Comparison of ENCODE assay signal across 23 cellular contexts in genomic region chr2:44997948-44998347, GRCh38. TPM values are rescaled to one million over a fixed set of nuclear protein-coding genes. Genes with fewer than 3 reads are reported as not detected.
"Had no signal": no experiment of that assay in that cellular context is flagged by ENCODE, and none has a peak within 500 bp of the region (broad histone marks: within the 10 kb centered on the region; RNA-seq: fewer than 3 reads in every experiment).

No MANE protein-coding gene starts in this region.

- H3K27me3 ChIP-seq: vagina had no signal

- H3K27ac ChIP-seq: adrenal gland, body of pancreas, epithelial cell of prostate, spleen, tibial nerve, vagina had no signal

- ATAC-seq: body of pancreas; effector memory CD8-positive, alpha-beta T cell; left lobe of liver; mucosa of descending colon; naive thymus-derived CD8-positive, alpha-beta T cell; right cardiac atrium; stimulated activated memory B cell treated with anti-CD40 and anti-IgM and Interleukin-4, amounts not matched to agents 10 μg/mL and 1 μg/mL and 100 μg/mL, for 72 hours had no signal

- FAIRE-seq: islet of Langerhans had no signal

- H3K36me3 ChIP-seq: adrenal gland, spleen, tibial nerve, vagina had no signal

- DNase-seq: activated CD4-positive, alpha-beta T cell treated with anti-CD3 and anti-CD28 coated beads, Interleukin-2, amount 50 U/mL, for 1 hour; activated CD4-positive, CD25-positive, alpha-beta regulatory T cell; activated naive CD4-positive, alpha-beta T cell treated with anti-CD3 and anti-CD28 coated beads, Interleukin-2, amount 50 U/mL, for 16 hours; adrenal gland; body of pancreas; effector memory CD8-positive, alpha-beta T cell; glutamatergic neuron; mammary epithelial cell; mucosa of descending colon; naive thymus-derived CD8-positive, alpha-beta T cell; right cardiac atrium; spleen; stimulated activated CD4-positive, alpha-beta T cell treated with anti-CD3 and anti-CD28 coated beads, Interleukin-1b, Interleukin-23, amount 100 ng/mL, for 48 hours had no signal

- H3K4me3 ChIP-seq: adrenal gland, body of pancreas, mucosa of descending colon, spleen, tibial nerve, vagina had no signal

- H3K4me3 Mint-ChIP-seq: central memory CD8-positive, alpha-beta T cell; effector memory CD8-positive, alpha-beta T cell; naive thymus-derived CD8-positive, alpha-beta T cell; stimulated activated memory B cell treated with anti-CD40 and anti-IgM and Interleukin-4, amounts not matched to agents 10 μg/mL and 1 μg/mL and 100 μg/mL, for 72 hours had no signal

- H3K9me3 Mint-ChIP-seq: activated T-helper 2 cell treated with anti-CD3 and anti-CD28 coated beads, Interferon-gamma antibody, Interleukin-2, Interleukin-4, amounts not matched to agents 10 μg/mL and 5 μg/mL and 100 μg/mL, durations not matched to agents 14 hours and 24 hours and 36 hours; central memory CD8-positive, alpha-beta T cell; effector memory CD8-positive, alpha-beta T cell had no signal

- H3K9me3 ChIP-seq: adrenal gland, body of pancreas, mucosa of descending colon, tibial nerve, vagina had no signal

- H3K27ac Mint-ChIP-seq: activated T-helper 2 cell treated with anti-CD3 and anti-CD28 coated beads, Interferon-gamma antibody, Interleukin-2, Interleukin-4, amounts not matched to agents 10 μg/mL and 5 μg/mL and 100 μg/mL, durations not matched to agents 14 hours and 24 hours and 36 hours; effector memory CD8-positive, alpha-beta T cell; naive thymus-derived CD8-positive, alpha-beta T cell; stimulated activated memory B cell treated with anti-CD40 and anti-IgM and Interleukin-4, amounts not matched to agents 10 μg/mL and 1 μg/mL and 100 μg/mL, for 72 hours had no signal

- H3K36me3 Mint-ChIP-seq: naive thymus-derived CD8-positive, alpha-beta T cell; stimulated activated memory B cell treated with anti-CD40 and anti-IgM and Interleukin-4, amounts not matched to agents 10 μg/mL and 1 μg/mL and 100 μg/mL, for 72 hours had no signal

RNA-seq across cellular contexts. Expression of gene SIX2, which starts 11.3 kb away (rescaled TPM):
- total RNA-seq: activated T-helper 2 cell treated with anti-CD3 and anti-CD28 coated beads, Interferon-gamma antibody, Interleukin-2, Interleukin-4, amounts not matched to agents 10 μg/mL and 5 μg/mL and 100 μg/mL, durations not matched to agents 14 hours and 24 hours and 36 hours; left lobe of liver; mammary epithelial cell; naive thymus-derived CD8-positive, alpha-beta T cell had no signal
- polyA plus RNA-seq: naive thymus-derived CD8-positive, alpha-beta T cell had no signal

RNA-seq across cellular contexts. Expression of gene SIX3, which starts 56.4 kb away (rescaled TPM):
- total RNA-seq: adrenal gland; left lobe of liver; mammary epithelial cell; mucosa of descending colon; naive thymus-derived CD8-positive, alpha-beta T cell; posterior vena cava; right cardiac atrium; spleen; subcutaneous adipose tissue; vagina had no signal
- polyA plus RNA-seq: adrenal gland; mammary epithelial cell; naive thymus-derived CD8-positive, alpha-beta T cell; right cardiac atrium had no signal
